ENCODE assay signal across 17 cellular contexts in the genomic region with DNA sequence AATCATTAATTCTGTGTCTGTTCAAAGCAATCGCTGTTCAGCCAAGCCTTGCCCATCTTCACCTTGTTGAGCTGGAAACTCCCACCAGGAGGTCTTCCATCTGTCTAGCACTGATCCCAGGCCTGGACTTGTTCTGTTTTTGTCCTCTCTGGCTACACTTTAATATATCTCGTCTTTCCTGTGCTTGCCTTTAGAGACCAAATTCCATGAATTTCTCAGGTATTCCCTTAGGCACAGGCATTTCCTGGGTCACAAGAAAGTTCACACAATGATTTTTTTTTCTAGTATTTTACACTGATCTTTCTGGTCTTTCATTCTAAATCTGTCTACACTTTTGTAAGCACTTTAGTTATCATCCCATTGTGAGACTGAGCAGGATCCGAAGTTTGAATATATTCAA.
DNase-seq lines count a peak whose midpoint lies in the region; ATAC-seq, FAIRE-seq and TF ChIP-seq lines count a peak whose summit lies in the region.
"Had no signal": no experiment of that assay in that cellular context is flagged by ENCODE, and none has a peak within 500 bp of the region (broad histone marks: within the 10 kb centered on the region; RNA-seq: fewer than 3 reads in every experiment).

No MANE protein-coding gene starts in this region.

- no peaks in the 10 kb centered on the region for H3K9me1 ChIP-seq in keratinocyte (ENCODE audit: control insufficient read depth, extremely low read depth, insufficient read depth, low read length)

- dilution Hi-C loops in keratinocyte (cut with MboI; ENCODE audit: extremely low pct_ligation_motif_present, low sequenced_read_pairs) = no loop called here

- peaks cover 85% of the 10 kb centered on the region for H3K4me1 Mint-ChIP-seq in activated naive CD8-positive, alpha-beta T cell treated with anti-CD3 and anti-CD28 coated beads, Interleukin-2, amount 50 U/mL, for 24 hours
- H3K4me1 Mint-ChIP-seq in activated naive CD8-positive, alpha-beta T cell treated with anti-CD3 and anti-CD28 coated beads for 36 hours = peaks cover 74% of the 10 kb centered on the region
- peaks cover 85% of the 10 kb centered on the region for H3K4me1 Mint-ChIP-seq in activated T-helper 2 cell treated with anti-CD3 and anti-CD28 coated beads, Interferon-gamma antibody, Interleukin-2, Interleukin-4, amounts not matched to agents 10 μg/mL and 5 μg/mL and 100 μg/mL, durations not matched to agents 14 hours and 24 hours and 36 hours (ENCODE audit: low read depth)

- no peak overlapping the region for H3K4me3 ChIP-seq in keratinocyte (ENCODE audit: control insufficient read depth in 2 of 3, extremely low read depth in 1 of 3, insufficient read depth in 2 of 3, low read depth in 1 of 3, low read length in 3 of 3)

- H3K9me3 ChIP-seq in keratinocyte (ENCODE audit: control insufficient read depth, low read depth, low read length) = no peaks in the 10 kb centered on the region

- H3K27me3 ChIP-seq in keratinocyte (ENCODE audit: control insufficient read depth, extremely low read depth, insufficient read depth, low read length) = no peaks in the 10 kb centered on the region

- no peaks in the 10 kb centered on the region for H3K36me3 ChIP-seq in keratinocyte (ENCODE audit: control insufficient read depth in 2 of 2, extremely low read depth in 1 of 2, insufficient read depth in 2 of 2, low read length in 2 of 2)

- H3K4me3 Mint-ChIP-seq in activated naive CD8-positive, alpha-beta T cell treated with anti-CD3 and anti-CD28 coated beads, Interleukin-2, amount 50 U/mL, for 24 hours = no peak overlapping the region
- no peak overlapping the region for H3K4me3 Mint-ChIP-seq in activated naive CD8-positive, alpha-beta T cell treated with anti-CD3 and anti-CD28 coated beads for 36 hours
- H3K4me3 Mint-ChIP-seq in activated T-helper 2 cell treated with anti-CD3 and anti-CD28 coated beads, Interferon-gamma antibody, Interleukin-2, Interleukin-4, amounts not matched to agents 10 μg/mL and 5 μg/mL and 100 μg/mL, durations not matched to agents 14 hours and 24 hours and 36 hours (ENCODE audit: low read depth) = no peak overlapping the region

- H3K79me2 ChIP-seq in keratinocyte (ENCODE audit: control insufficient read depth, insufficient read depth, low read length) = no peaks in the 10 kb centered on the region

- H3K27ac Mint-ChIP-seq in activated naive CD8-positive, alpha-beta T cell treated with anti-CD3 and anti-CD28 coated beads, Interleukin-2, amount 50 U/mL, for 24 hours = peak overlapping the region; percentile 11
- H3K27ac Mint-ChIP-seq in activated naive CD8-positive, alpha-beta T cell treated with anti-CD3 and anti-CD28 coated beads for 36 hours = no peak overlapping the region
- H3K27ac Mint-ChIP-seq in activated T-helper 2 cell treated with anti-CD3 and anti-CD28 coated beads, Interferon-gamma antibody, Interleukin-2, Interleukin-4, amounts not matched to agents 10 μg/mL and 5 μg/mL and 100 μg/mL, durations not matched to agents 14 hours and 24 hours and 36 hours = peak overlapping the region; percentile 72

- H3K9ac ChIP-seq in keratinocyte (ENCODE audit: control insufficient read depth, extremely low read depth, insufficient read depth, low read length) = no peak overlapping the region

- H4K20me1 ChIP-seq in keratinocyte (ENCODE audit: control insufficient read depth, extremely low read depth, insufficient read depth, low read length) = no peaks in the 10 kb centered on the region

- H2AFZ ChIP-seq in keratinocyte (ENCODE audit: control insufficient read depth, low read length) = no peak overlapping the region

- intact Hi-C loops in activated T-helper 2 cell treated with anti-CD3 and anti-CD28 coated beads, Interferon-gamma antibody, Interleukin-2, Interleukin-4, amounts not matched to agents 10 μg/mL and 5 μg/mL and 100 μg/mL, durations not matched to agents 14 hours and 24 hours and 36 hours (cut with micrococcal nuclease) = no loop called here

- no peak for ATAC-seq in activated naive CD8-positive, alpha-beta T cell treated with anti-CD3 and anti-CD28 coated beads, Interleukin-2, amount 50 U/mL, for 24 hours
- ATAC-seq in GM21423 (IDR thresholded peaks at IDR 0.05; ENCODE audit: unreplicated experiment) = no peak
- ATAC-seq: HepG2, Panc1 had no signal

- no peaks in the 10 kb centered on the region for H3K27me3 Mint-ChIP-seq in activated naive CD8-positive, alpha-beta T cell treated with anti-CD3 and anti-CD28 coated beads, Interleukin-2, amount 50 U/mL, for 24 hours
- no peaks in the 10 kb centered on the region for H3K27me3 Mint-ChIP-seq in activated naive CD8-positive, alpha-beta T cell treated with anti-CD3 and anti-CD28 coated beads for 36 hours
- H3K27me3 Mint-ChIP-seq in activated T-helper 2 cell treated with anti-CD3 and anti-CD28 coated beads, Interferon-gamma antibody, Interleukin-2, Interleukin-4, amounts not matched to agents 10 μg/mL and 5 μg/mL and 100 μg/mL, durations not matched to agents 14 hours and 24 hours and 36 hours (ENCODE audit: low read depth) = no peaks in the 10 kb centered on the region

- peak overlapping the region; percentile 17 for H3K27ac ChIP-seq in keratinocyte (ENCODE audit: control insufficient read depth, insufficient read depth, low read length)

- DNase-seq in activated naive CD8-positive, alpha-beta T cell treated with anti-CD3 and anti-CD28 coated beads, Interleukin-2, amount 50 U/mL, for 24 hours = no peak
- DNase-seq in activated naive CD8-positive, alpha-beta T cell treated with anti-CD3 and anti-CD28 coated beads for 36 hours = no peak
- no peak for DNase-seq in activated T-helper 2 cell treated with anti-CD3 and anti-CD28 coated beads, Interferon-gamma antibody, Interleukin-2, Interleukin-4, amounts not matched to agents 10 μg/mL and 5 μg/mL and 100 μg/mL, durations not matched to agents 14 hours and 24 hours and 36 hours (ENCODE audit: low spot score)
- DNase-seq in keratinocyte (ENCODE audit: low read depth, low spot score) (peak; percentile 50), GM03348 (ENCODE audit: low spot score) (no peak), AML-193 (lab: John Stamatoyannopoulos, UW) (no peak)
- DNase-seq: DND-41, GDM1, Karpas-422, NCI-H1105 treated with DMSO at 0.1 percent for 48 hours, NCI-H187, NCI-H2171, NCI-H82, SHP77 had no signal

- H3K4me2 ChIP-seq in keratinocyte (ENCODE audit: control insufficient read depth, extremely low read depth, insufficient read depth, low read depth, low read length) = peak overlapping the region; percentile 56

- no peaks in the 10 kb centered on the region for H3K9me3 Mint-ChIP-seq in activated naive CD8-positive, alpha-beta T cell treated with anti-CD3 and anti-CD28 coated beads, Interleukin-2, amount 50 U/mL, for 24 hours
- H3K9me3 Mint-ChIP-seq in activated naive CD8-positive, alpha-beta T cell treated with anti-CD3 and anti-CD28 coated beads for 36 hours = peaks cover 7% of the 10 kb centered on the region
- H3K9me3 Mint-ChIP-seq in activated T-helper 2 cell treated with anti-CD3 and anti-CD28 coated beads, Interferon-gamma antibody, Interleukin-2, Interleukin-4, amounts not matched to agents 10 μg/mL and 5 μg/mL and 100 μg/mL, durations not matched to agents 14 hours and 24 hours and 36 hours = peaks cover 7% of the 10 kb centered on the region

- peaks cover 3% of the 10 kb centered on the region for H3K36me3 Mint-ChIP-seq in activated naive CD8-positive, alpha-beta T cell treated with anti-CD3 and anti-CD28 coated beads, Interleukin-2, amount 50 U/mL, for 24 hours (ENCODE audit: low read depth)
- H3K36me3 Mint-ChIP-seq in activated naive CD8-positive, alpha-beta T cell treated with anti-CD3 and anti-CD28 coated beads for 36 hours = peaks cover 12% of the 10 kb centered on the region
- H3K36me3 Mint-ChIP-seq in activated T-helper 2 cell treated with anti-CD3 and anti-CD28 coated beads, Interferon-gamma antibody, Interleukin-2, Interleukin-4, amounts not matched to agents 10 μg/mL and 5 μg/mL and 100 μg/mL, durations not matched to agents 14 hours and 24 hours and 36 hours (ENCODE audit: low read depth) = peaks cover 6% of the 10 kb centered on the region

- peak; percentile 78 for FAIRE-seq in keratinocyte (lab: Jason Lieb, UNC)
- FAIRE-seq: HepG2 had no signal

- no peak for TF ChIP-seq CTCF in keratinocyte (optimal IDR thresholded peaks at IDR 0.05 in 1 of 3, IDR thresholded peaks at IDR 0.05 in 1 of 3, conservative IDR thresholded peaks at IDR 0.05 in 1 of 3; ENCODE audit: extremely low read depth in 1 of 3, insufficient read depth in 2 of 3, low read length in 3 of 3)

- H3K4me1 ChIP-seq in keratinocyte (ENCODE audit: control insufficient read depth, extremely low read depth, insufficient read depth, low read length) = peaks cover 20% of the 10 kb centered on the region
